In genomic region chr14:32934891-32935633, GRCh38 we compare ENCODE assay signal across 9 cellular contexts. TPM values are rescaled to one million over a fixed set of nuclear protein-coding genes. Genes with fewer than 3 reads are reported as not detected.
DNase-seq lines count a peak whose midpoint lies in the region; ATAC-seq, FAIRE-seq and TF ChIP-seq lines count a peak whose summit lies in the region.
"Had no signal": no experiment of that assay in that cellular context is flagged by ENCODE, and none has a peak within 500 bp of the region (broad histone marks: within the 10 kb centered on the region; RNA-seq: fewer than 3 reads in every experiment).

No MANE protein-coding gene starts in this region.

- H2AFZ ChIP-seq in H1 (ENCODE audit: low read length) (peak overlapping the region; percentile 49; the same call in 1 of the 2 replicates), neuron (ENCODE audit: low read depth, low read length) (no peak overlapping the region), Karpas-422 (ENCODE audit: low read length) (no peak overlapping the region)

- no peak overlapping the region for H3K23ac ChIP-seq in H1 (ENCODE audit: insufficient read length)

- H3K9me3 ChIP-seq in HUES48 (ENCODE audit: control insufficient read depth, insufficient read depth, low read length) (no peaks in the 10 kb centered on the region), H1 (ENCODE audit: insufficient read depth in 2 of 2, low read depth in 1 of 2, low read length in 1 of 2) (no peaks in the 10 kb centered on the region), neuron (ENCODE audit: low read length) (no peaks in the 10 kb centered on the region), BE2C (no peaks in the 10 kb centered on the region), Karpas-422 (ENCODE audit: low read length) (peaks cover 3% of the 10 kb centered on the region)

- peaks cover 37% of the 10 kb centered on the region for H3K23me2 ChIP-seq in H1 (ENCODE audit: low read depth, low read length)

- H3K79me2 ChIP-seq in H1 (ENCODE audit: control insufficient read depth in 1 of 2, insufficient read depth in 2 of 2, low read length in 2 of 2) (no peaks in the 10 kb centered on the region), Karpas-422 (ENCODE audit: low read length) (no peaks in the 10 kb centered on the region)

- H3K9ac ChIP-seq in HUES48 (ENCODE audit: low read depth, low read length) (no peak overlapping the region), H1 (replicated peaks in 1 of 4; ENCODE audit: extremely low read depth in 1 of 4, low read depth in 3 of 4, low read length in 3 of 4) (no peak overlapping the region), Karpas-422 (ENCODE audit: low read length) (no peak overlapping the region)

- no peak for TF ChIP-seq CTCF in AG10803 (conservative IDR thresholded peaks at IDR 0.05; ENCODE audit: low read length)
- no peak for TF ChIP-seq CTCF in H1 (IDR thresholded peaks at IDR 0.05; ENCODE audit: control extremely low read depth in 1 of 3, insufficient read depth in 1 of 3, low read depth in 1 of 3, low read length in 3 of 3)
- TF ChIP-seq CTCF in BE2C (IDR thresholded peaks at IDR 0.05; ENCODE audit: low read depth, low read length): no peak

- no peak overlapping the region for H3K14ac ChIP-seq in H1 (ENCODE audit: insufficient read length)

- TF ChIP-seq POLR2A in H1 (IDR thresholded peaks at IDR 0.05; ENCODE audit: control extremely low read depth in 1 of 2, low read depth in 2 of 2, low read length in 2 of 2): no peak

- no peak overlapping the region for H3K4ac ChIP-seq in H1 (replicated peaks; ENCODE audit: insufficient read length, low read depth, low read length)

- H3K4me1 ChIP-seq in HUES48 (ENCODE audit: control insufficient read depth, insufficient read depth, low read length) (peaks cover 43% of the 10 kb centered on the region), H1 (replicated peaks in 1 of 4; ENCODE audit: control insufficient read depth in 3 of 4, insufficient read depth in 4 of 4, low read length in 3 of 4) (peaks cover 3 to 27% (median 11%) of the 10 kb centered on the region in 4 experiments), neuron (ENCODE audit: insufficient read depth, low read length) (peaks cover 27% of the 10 kb centered on the region), BE2C (no peaks in the 10 kb centered on the region), Karpas-422 (ENCODE audit: low read length) (no peaks in the 10 kb centered on the region)

- 0 out of 2 replicates have a peak overlapping the region, but pooled peaks have one; percentile 46 for H2BK12ac ChIP-seq in H1 (ENCODE audit: low read depth, low read length)

- H4K5ac ChIP-seq in H1 (ENCODE audit: insufficient read length, low read depth, low read length): no peak overlapping the region

- CTCF ChIA-PET in H1 (lab: Charles Lee; ENCODE audit: partially characterized antibody): interaction anchor here (0.6 to 0.7 kb wide), 2 partner anchors 64 to 222 kb away, joined by 3 read pairs; no protein-coding TSS in a partner anchor

- no peaks in the 10 kb centered on the region for H3K79me1 ChIP-seq in H1 (ENCODE audit: low read depth, low read length)

- H2AK5ac ChIP-seq in H1 (ENCODE audit: low read depth, low read length): no peak overlapping the region

- peak overlapping the region; percentile 10 for H3K27ac ChIP-seq in HUES48 (ENCODE audit: low read depth, low read length)
- H3K27ac ChIP-seq in H1 (ENCODE audit: low read depth, low read length): no peak overlapping the region
- H3K27ac ChIP-seq in Karpas-422 (ENCODE audit: low read length): no peak overlapping the region

- DNase-seq in AG10803 (ENCODE audit: low read depth) (peak; percentile 4), H1 (ENCODE audit: low read depth in 1 of 2, low spot score in 2 of 2) (peak in 1 of 2 experiments; percentile 62), BE2C (no peak), NK-92 (lab: John Stamatoyannopoulos, UW; ENCODE audit: unreplicated experiment) (no peak), Karpas-422 (no peak)

- POLR2A ChIA-PET in H1 (lab: Charles Lee; ENCODE audit: partially characterized antibody): interaction anchor here (1.1 to 1.2 kb wide), 2 partner anchors 11 to 38 kb away, joined by 3 read pairs; no protein-coding TSS in a partner anchor

- H2BK5ac ChIP-seq in H1 (ENCODE audit: low read depth, low read length): no peak overlapping the region

- H3K36me3 ChIP-seq in HUES48 (ENCODE audit: control insufficient read depth, insufficient read depth, low read length): no peaks in the 10 kb centered on the region
- no peaks in the 10 kb centered on the region for H3K36me3 ChIP-seq in H1 (ENCODE audit: control insufficient read depth in 2 of 4, insufficient read depth in 4 of 4, low read length in 3 of 4)
- no peaks in the 10 kb centered on the region for H3K36me3 ChIP-seq in neuron (ENCODE audit: insufficient read depth, low read length)
- no peaks in the 10 kb centered on the region for H3K36me3 ChIP-seq in BE2C
- no peaks in the 10 kb centered on the region for H3K36me3 ChIP-seq in Karpas-422 (ENCODE audit: insufficient read depth, low read length)

- 2% methylated on average over 36 of the region's 39 CpGs; no CpG with 5 or more reads in 1 of the 2 experiments for WGBS in H1 (ENCODE audit: extremely low coverage in 1 of 2, insufficient coverage in 1 of 2, insufficient read length in 1 of 2, insufficient replicate concordance in 2 of 2, low coverage in 1 of 2, low lambda C conversion rate in 2 of 2, missing lambda C conversion rate in 1 of 2), 2 experiments

- H3K27me3 ChIP-seq in HUES48 (ENCODE audit: control insufficient read depth, insufficient read depth, low read length) (peaks cover 84% of the 10 kb centered on the region), H1 (replicated peaks in 1 of 4; ENCODE audit: control insufficient read depth in 3 of 4, extremely low read depth in 1 of 4, insufficient read depth in 3 of 4, low read length in 3 of 4) (peaks cover 11 to 73% (median 58%) of the 10 kb centered on the region in 4 experiments), neuron (ENCODE audit: insufficient read depth, low read length) (no peaks in the 10 kb centered on the region), BE2C (peaks cover 95% of the 10 kb centered on the region), Karpas-422 (ENCODE audit: low read length) (no peaks in the 10 kb centered on the region)

- no peak overlapping the region for H4K91ac ChIP-seq in H1 (replicated peaks; ENCODE audit: insufficient read length, low read length)

- H2BK15ac ChIP-seq in H1 (ENCODE audit: low read length): no peak overlapping the region

- no peak overlapping the region for H4K8ac ChIP-seq in H1 (ENCODE audit: extremely low read depth, insufficient read depth, low read length)

- no peak overlapping the region for H3K18ac ChIP-seq in H1 (ENCODE audit: extremely low read depth, low read length)

- TF ChIP-seq RAD21 in H1 (IDR thresholded peaks at IDR 0.05 in 1 of 2, conservative IDR thresholded peaks at IDR 0.05 in 1 of 2; ENCODE audit: low read depth in 2 of 2, low read length in 2 of 2): no peak

- H3K4me2 ChIP-seq in H1 (ENCODE audit: insufficient read depth in 1 of 2, low read depth in 2 of 2, low read length in 2 of 2): peak overlapping the region; percentile 78 to 98
- H3K4me2 ChIP-seq in Karpas-422 (ENCODE audit: low read depth, low read length, poor library complexity, severe bottlenecking): no peak overlapping the region

- peak overlapping the region; percentile 54 for H3K4me3 ChIP-seq in AG10803 (ENCODE audit: low read length)
- H3K4me3 ChIP-seq in HUES48 (ENCODE audit: low read depth, low read length): peak overlapping the region; percentile 67
- H3K4me3 ChIP-seq in H1 (ENCODE audit: extremely low read depth in 1 of 4, insufficient read depth in 2 of 4, low read depth in 3 of 4, low read length in 4 of 4): peak overlapping the region; percentile 57 to 82 (median 59)
- H3K4me3 ChIP-seq in neuron (ENCODE audit: low read length): peak overlapping the region; percentile 96
- no peak overlapping the region for H3K4me3 ChIP-seq in BE2C (ENCODE audit: low read depth, low read length)
- H3K4me3 ChIP-seq in Karpas-422 (ENCODE audit: low read length): no peak overlapping the region

- no peak overlapping the region for H3K56ac ChIP-seq in H1 (replicated peaks; ENCODE audit: insufficient read length, low read depth, low read length)

- no peaks in the 10 kb centered on the region for H3K9me2 ChIP-seq in Karpas-422 (replicated peaks; ENCODE audit: insufficient read depth, low read length)

- no peak for ATAC-seq in GM21423 (IDR thresholded peaks at IDR 0.05; ENCODE audit: unreplicated experiment)

- H4K20me1 ChIP-seq in H1 (replicated peaks in 1 of 2; ENCODE audit: control insufficient read depth in 1 of 2, insufficient read depth in 2 of 2, low read length in 2 of 2) (peaks cover 0 to 4% of the 10 kb centered on the region in 2 experiments), Karpas-422 (ENCODE audit: insufficient read depth, low read depth, low read length) (no peaks in the 10 kb centered on the region)

- H2BK120ac ChIP-seq in H1 (replicated peaks; ENCODE audit: low read depth, low read length): no peak overlapping the region

- H2BK20ac ChIP-seq in H1 (ENCODE audit: low read length): 0 out of 2 replicates have a peak overlapping the region, but pooled peaks have one; percentile 48

- peak; percentile 7 for FAIRE-seq in H1 (lab: Jason Lieb, UNC)
- FAIRE-seq: frontal cortex had no signal

- TF ChIP-seq EP300 in H1 (IDR thresholded peaks at IDR 0.05; ENCODE audit: borderline replicate concordance in 1 of 2, low read depth in 2 of 2, low read length in 2 of 2): no peak

TF ChIP-seq in H1, 55 proteins besides CTCF, POLR2A, EP300 and RAD21 (continues in another document):
- TF ChIP-seq TAF7 (optimal IDR thresholded peaks at IDR 0.05; ENCODE audit: borderline replicate concordance, low read depth, low read length) (no peak), SUZ12 (IDR thresholded peaks at IDR 0.05; ENCODE audit: low read length) (peak; percentile 71), RNF2 (IDR thresholded peaks at IDR 0.05; ENCODE audit: borderline replicate concordance, low read depth, low read length, missing control alignments, poor library complexity, severe bottlenecking) (peak; percentile 40), EZH2 (IDR thresholded peaks at IDR 0.05; ENCODE audit: low read depth, low read length, severe bottlenecking) (peak; percentile 21), JUND (IDR thresholded peaks at IDR 0.05; ENCODE audit: low read length) (no peak), NRF1 (IDR thresholded peaks at IDR 0.05; ENCODE audit: low read depth, low read length) (no peak)

RNA-seq across cellular contexts. Expression of gene NPAS3, which starts 3.6 kb away (rescaled TPM):
- total RNA-seq in H1 (2021; fragmentation: NEBNext Ultra II Directional; extraction: Animal tissue kit (Norgen Biotek cat#: 25700)): 0.60 and 0.63 TPM in 2 replicates
- 0.11 and 0.14 TPM in 2 replicates for polyA plus RNA-seq in H1 (2011; rRNA removed)
- polyA plus RNA-seq in H1 (2011; cell fraction: cytosol; rRNA removed): 0.17 TPM
- polyA plus RNA-seq in H1 (2011; cell fraction: nucleus; rRNA removed): 0.39 TPM
- 0.29 to 0.50 TPM (median 0.40 TPM) in 4 replicates for polyA plus RNA-seq in H1 (2012, experiment 1 of 2)
- polyA plus RNA-seq in H1 (2012, experiment 2 of 2): 0.35 TPM
- polyA plus RNA-seq in H1 (2013, experiment 1 of 2): 0.36 TPM
- polyA plus RNA-seq in H1 (2013, experiment 2 of 2): 0.46 TPM
- 0.98 and 1.0 TPM in 2 replicates for polyA minus RNA-seq in H1 (2011; rRNA and poly(A)+ RNA removed)
- 2.7 TPM for polyA minus RNA-seq in H1 (2011; cell fraction: cytosol; rRNA and poly(A)+ RNA removed)
- 3.1 TPM for polyA minus RNA-seq in H1 (2011; cell fraction: nucleus; rRNA and poly(A)+ RNA removed)
- polyA plus RNA-seq in BE2C (2012; ENCODE audit: insufficient read depth, insufficient read length, low read depth): 0.23 TPM
- 1.6 and 6.9 TPM in 2 replicates for total RNA-seq in Karpas-422 (2014; rRNA removed; shearing (Covaris generic); ENCODE audit: low replicate concordance)

Comparison
In these comparisons a context has a peak if more than half of its experiments do, and no peak if none do; other contexts are left out.
1. H3K4me3 ChIP-seq: peak in AG10803 (single experiment), HUES48 (single experiment), H1 (4 of 4) and neuron (single experiment); none in BE2C (single experiment) and Karpas-422 (single experiment).